Comparison of ENCODE assay signal across 8 cellular contexts in the genomic region with DNA sequence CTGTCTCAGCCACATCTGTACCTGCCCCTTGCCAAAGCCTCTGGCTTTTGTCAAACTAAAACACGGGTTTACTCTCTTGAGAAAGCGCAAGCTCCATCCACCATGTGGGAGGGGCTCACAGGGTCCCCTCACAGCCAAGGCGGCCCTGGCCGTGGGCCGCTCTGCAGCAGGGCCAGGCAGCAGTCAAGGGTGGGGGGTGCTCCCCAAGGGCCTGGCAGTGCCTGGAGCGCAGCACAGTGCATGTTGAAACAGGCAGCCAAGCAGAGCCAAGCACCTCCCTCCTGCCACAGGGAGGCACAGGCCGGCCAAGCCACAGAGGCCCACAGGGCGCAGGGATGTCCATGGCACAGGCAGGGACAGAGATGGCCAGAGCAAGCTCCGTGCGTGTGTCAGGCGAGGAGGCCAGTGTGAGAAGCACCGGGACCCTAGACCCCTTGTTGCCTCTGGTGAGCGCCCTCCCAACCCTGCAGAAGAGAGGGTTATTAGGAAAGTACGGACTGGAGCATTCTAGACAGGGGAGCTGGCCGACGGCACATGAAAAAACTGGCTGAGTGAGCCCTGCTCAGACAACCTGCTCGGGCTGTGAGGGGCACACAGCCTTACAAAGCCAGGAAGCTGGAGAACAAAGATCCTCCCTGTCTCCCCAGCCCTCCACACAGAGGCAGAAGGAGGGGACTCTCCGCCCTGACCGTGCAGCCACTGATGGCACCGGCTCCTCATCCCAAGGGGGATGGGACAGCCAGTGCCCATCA. TPM values are rescaled to one million over a fixed set of nuclear protein-coding genes. Genes with fewer than 3 reads are reported as not detected.
DNase-seq lines count a peak whose midpoint lies in the region; TF ChIP-seq lines count a peak whose summit lies in the region.

No MANE protein-coding gene starts in this region.

- no peak overlapping the region for H2BK12ac ChIP-seq in H9 (ENCODE audit: insufficient read length, low read depth, low read length)

- WGBS in H9 (ENCODE audit: extremely low coverage, insufficient read length, low lambda C conversion rate): no CpG with 5 or more reads among the region's 20 CpGs

- H3K23me2 ChIP-seq in H9 (ENCODE audit: insufficient read length, low read depth, low read length, poor library complexity, severe bottlenecking): no peaks in the 10 kb centered on the region

- H3K4me1 Mint-ChIP-seq in H9: peaks cover 6 to 12% of the 10 kb centered on the region in 2 experiments
- H3K4me1 Mint-ChIP-seq in CD4-positive, alpha-beta memory T cell: peaks cover 0 to 6% (median 3%) of the 10 kb centered on the region in 4 donors

- no peak overlapping the region for H3K18ac ChIP-seq in H9 (ENCODE audit: insufficient read length, low read depth, low read length)

- no peak overlapping the region for H4K8ac ChIP-seq in H9 (replicated peaks; ENCODE audit: insufficient read length, low read depth, low read length)

- H3K36me3 ChIP-seq in iPS-20b (ENCODE audit: insufficient read depth, low read depth, low read length): no peaks in the 10 kb centered on the region
- no peaks in the 10 kb centered on the region for H3K36me3 ChIP-seq in HAP-1 (replicated peaks)
- H3K36me3 ChIP-seq in CD4-positive, alpha-beta memory T cell (ENCODE audit: insufficient read depth, low read length): no peaks in the 10 kb centered on the region

- no peak overlapping the region for H2AFZ ChIP-seq in H9 (ENCODE audit: low read length)

- H2BK20ac ChIP-seq in H9 (ENCODE audit: low read depth, low read length, poor library complexity, severe bottlenecking): no peak overlapping the region

- H3K4me3 ChIP-seq in iPS-20b (ENCODE audit: low read length) (peak overlapping the region; percentile 50; the same call in 1 of the 2 replicates), HAP-1 (no peak overlapping the region)
- no peak overlapping the region for H3K4me3 ChIP-seq in CD4-positive, alpha-beta memory T cell (ENCODE audit: low read length in 2 of 2)

- POLR2A ChIA-PET in CD4-positive, alpha-beta memory T cell (lab: Charles Lee; ENCODE audit: partially characterized antibody): no interaction called here

- H4K20me1 ChIP-seq in H9 (ENCODE audit: control insufficient read depth, insufficient read depth, insufficient read length): no peaks in the 10 kb centered on the region

- DNase-seq in H9: no peak
- DNase-seq in T47D (ENCODE audit: low read depth in 1 of 2, low spot score in 1 of 2): peak; percentile 60 to 90
- DNase-seq in retina: peak; percentile 77
- DNase-seq in HAP-1 (ENCODE audit: low spot score in 2 of 2): no peak
- DNase-seq in CD4-positive, alpha-beta memory T cell: no peak
- no peak for DNase-seq in NCI-H345 (lab: John Stamatoyannopoulos, UW)
- no peak for DNase-seq in RKO (ENCODE audit: low spot score)

- H3K4me1 ChIP-seq in H9 (ENCODE audit: insufficient read depth, low read length): no peaks in the 10 kb centered on the region
- H3K4me1 ChIP-seq in iPS-20b (ENCODE audit: insufficient read depth, low read length): no peaks in the 10 kb centered on the region
- H3K4me1 ChIP-seq in HAP-1: no peaks in the 10 kb centered on the region
- H3K4me1 ChIP-seq in CD4-positive, alpha-beta memory T cell (ENCODE audit: insufficient read depth, low read length): no peaks in the 10 kb centered on the region

- H3K27me3 ChIP-seq in H9 (ENCODE audit: insufficient read depth, low read length) (no peaks in the 10 kb centered on the region), iPS-20b (ENCODE audit: insufficient read depth, low read length) (no peaks in the 10 kb centered on the region), HAP-1 (ENCODE audit: low read depth) (no peaks in the 10 kb centered on the region; the same call in 1 of the 2 replicates)
- H3K27me3 ChIP-seq in CD4-positive, alpha-beta memory T cell (ENCODE audit: insufficient read depth, low read length): no peaks in the 10 kb centered on the region

- H3K23ac ChIP-seq in H9 (ENCODE audit: insufficient read length, low read depth, low read length): no peak overlapping the region

- no peak overlapping the region for H2AK5ac ChIP-seq in H9 (ENCODE audit: insufficient read length, low read length)

- no peak overlapping the region for H3K4me3 Mint-ChIP-seq in H9
- no peak overlapping the region for H3K4me3 Mint-ChIP-seq in CD4-positive, alpha-beta memory T cell

- H2BK15ac ChIP-seq in H9 (ENCODE audit: low read depth, low read length): no peak overlapping the region

- H4K91ac ChIP-seq in H9 (ENCODE audit: insufficient read length, low read depth, low read length): no peak overlapping the region

- H3K14ac ChIP-seq in H9 (ENCODE audit: insufficient read depth, low read length): peak overlapping the region; percentile 23; the same call in 1 of the 2 replicates

- H3K27ac Mint-ChIP-seq in H9: peak overlapping the region in 1 of 3 experiments; percentile 65; a peak in 1 of 7 replicates
- no peak overlapping the region for H3K27ac Mint-ChIP-seq in CD4-positive, alpha-beta memory T cell

- in situ Hi-C loops in T47D (cut with HindIII; ENCODE audit: low pct_unique_long_range_greater_than_20kb, low sequenced_read_pairs): no loop called here
- in situ Hi-C loops in HAP-1 (cut with MboI; ENCODE audit: low sequenced_read_pairs): loop anchor here (25.0 kb wide), 2 partner anchors 283 to 508 kb away; no protein-coding TSS in a partner anchor

- H2BK120ac ChIP-seq in H9 (ENCODE audit: low read depth, low read length, poor library complexity, severe bottlenecking): no peak overlapping the region

- no peak overlapping the region for H3K56ac ChIP-seq in H9 (ENCODE audit: insufficient read length, low read depth, low read length)

- no peaks in the 10 kb centered on the region for H3K27me3 Mint-ChIP-seq in H9 (ENCODE audit: low read depth)
- no peaks in the 10 kb centered on the region for H3K27me3 Mint-ChIP-seq in CD4-positive, alpha-beta memory T cell

- no peak overlapping the region for H2BK5ac ChIP-seq in H9 (ENCODE audit: insufficient read length, low read length)

- H3K36me3 Mint-ChIP-seq in H9 (ENCODE audit: insufficient read depth in 1 of 3, low read depth in 3 of 3): peaks cover 0 to 1% (median under 1%) of the 10 kb centered on the region in 3 experiments; a peak in 2 of 7 replicates
- no peaks in the 10 kb centered on the region for H3K36me3 Mint-ChIP-seq in CD4-positive, alpha-beta memory T cell

- H3K4ac ChIP-seq in H9 (ENCODE audit: low read depth, low read length): no peak overlapping the region

- H3K79me1 ChIP-seq in H9 (ENCODE audit: insufficient read depth, low read depth, low read length, poor library complexity, severe bottlenecking): no peaks in the 10 kb centered on the region

- H3K9ac ChIP-seq in H9 (ENCODE audit: extremely low read depth, insufficient read length, low read length): no peak overlapping the region
- H3K9ac ChIP-seq in iPS-20b (ENCODE audit: low read depth, low read length): peak overlapping the region; percentile 53

- no peaks in the 10 kb centered on the region for H3K79me2 ChIP-seq in H9 (ENCODE audit: insufficient read depth, low read length)

- H3K9me3 ChIP-seq in H9 (ENCODE audit: control insufficient read depth, low read depth, low read length) (no peaks in the 10 kb centered on the region), iPS-20b (ENCODE audit: insufficient read depth, low read depth, low read length) (no peaks in the 10 kb centered on the region), HAP-1 (no peaks in the 10 kb centered on the region)
- H3K9me3 ChIP-seq in CD4-positive, alpha-beta memory T cell (ENCODE audit: control insufficient read depth in 1 of 2, low read length in 2 of 2): no peaks in the 10 kb centered on the region

- H3K27ac ChIP-seq in H9 (ENCODE audit: insufficient read length, low read depth, low read length): no peak overlapping the region
- H3K27ac ChIP-seq in iPS-20b (ENCODE audit: low read length): no peak overlapping the region
- H3K27ac ChIP-seq in CD4-positive, alpha-beta memory T cell (ENCODE audit: low read depth, low read length): no peak overlapping the region

- TF ChIP-seq CTCF in H9 (conservative IDR thresholded peaks at IDR 0.05): no peak; the same call in 2 of the 3 replicates

- intact Hi-C loops in CD4-positive, alpha-beta memory T cell (cut with micrococcal nuclease): no loop called here

- CTCF ChIA-PET in CD4-positive, alpha-beta memory T cell (lab: Charles Lee; ENCODE audit: partially characterized antibody): no interaction called here

- H4K5ac ChIP-seq in H9 (ENCODE audit: insufficient read length, low read depth, low read length): no peak overlapping the region

- no peak overlapping the region for H3T11ph ChIP-seq in H9 (ENCODE audit: low read length)

- H3K4me2 ChIP-seq in H9 (ENCODE audit: insufficient read depth, insufficient read length, low read length): no peak overlapping the region

- H3K9me3 Mint-ChIP-seq in H9: no peaks in the 10 kb centered on the region
- H3K9me3 Mint-ChIP-seq in CD4-positive, alpha-beta memory T cell: peaks cover 0 to 1% (median 0%) of the 10 kb centered on the region in 8 donors

RNA-seq across cellular contexts. Expression of gene FAM53A, which starts 39.0 kb away (rescaled TPM):
- total RNA-seq in H9 (2021): 2.3 and 2.4 TPM in 2 replicates
- 1 to 10 TPM in 1 of 2 experiments, under 1 TPM in 1; 0.89 to 2.2 TPM for total RNA-seq in CD4-positive, alpha-beta memory T cell
- 1 to 10 TPM; 1.1 to 2.8 TPM for polyA plus RNA-seq in CD4-positive, alpha-beta memory T cell

Comparison
In these comparisons a context has a peak if more than half of its experiments do, and no peak if none do; other contexts are left out.
1. DNase-seq: peak in T47D (2 of 2) and retina (single experiment); none in H9 (single experiment), HAP-1 (0 of 2), CD4-positive, alpha-beta memory T cell (0 of 5), NCI-H345 (single experiment) and RKO (single experiment).